In the genomic region with DNA sequence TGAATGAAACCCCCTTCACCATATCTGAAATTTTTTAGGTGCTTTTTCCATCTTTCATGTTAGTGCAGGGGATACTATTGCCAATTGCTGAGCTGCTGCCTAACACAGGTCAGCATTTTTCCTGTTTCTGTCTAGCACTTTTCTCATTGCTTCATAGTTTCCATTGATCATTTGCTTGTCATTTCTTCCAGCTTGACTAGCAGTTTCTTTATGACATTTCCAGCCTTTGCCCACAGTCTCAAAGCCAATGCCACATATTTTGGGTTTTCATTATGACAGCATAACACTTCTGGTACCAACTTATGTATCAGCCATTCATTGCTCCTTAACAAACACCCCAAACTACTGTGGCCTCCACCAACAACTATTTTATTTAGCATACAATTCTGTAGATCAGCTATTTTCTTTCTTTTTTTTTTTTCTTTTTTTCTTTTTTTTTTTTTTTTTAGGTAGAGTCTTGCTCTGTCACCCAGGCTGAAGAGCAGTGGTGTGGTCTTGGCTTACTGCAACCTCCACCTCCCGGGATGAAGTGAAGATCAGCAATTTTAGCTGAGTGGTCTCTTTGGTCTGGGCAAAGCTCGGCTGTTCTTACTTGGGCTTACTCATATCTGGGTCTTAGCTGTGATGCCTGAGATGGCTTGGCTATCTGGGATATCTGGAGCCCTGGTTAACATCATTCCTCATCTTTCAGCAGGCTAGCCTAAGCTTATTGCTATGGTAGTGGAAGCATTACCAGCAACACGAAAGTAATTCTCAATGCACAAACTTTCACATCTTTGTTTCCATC, we compare ENCODE assay signal across 1 cellular context.
TF ChIP-seq lines count a peak whose summit lies in the region.

No MANE protein-coding gene starts in this region.

TF ChIP-seq in SK-N-SH, 30 proteins besides CTCF, POLR2A, EP300 and RAD21 (continued from another document):
- TF ChIP-seq, protein P1, sequence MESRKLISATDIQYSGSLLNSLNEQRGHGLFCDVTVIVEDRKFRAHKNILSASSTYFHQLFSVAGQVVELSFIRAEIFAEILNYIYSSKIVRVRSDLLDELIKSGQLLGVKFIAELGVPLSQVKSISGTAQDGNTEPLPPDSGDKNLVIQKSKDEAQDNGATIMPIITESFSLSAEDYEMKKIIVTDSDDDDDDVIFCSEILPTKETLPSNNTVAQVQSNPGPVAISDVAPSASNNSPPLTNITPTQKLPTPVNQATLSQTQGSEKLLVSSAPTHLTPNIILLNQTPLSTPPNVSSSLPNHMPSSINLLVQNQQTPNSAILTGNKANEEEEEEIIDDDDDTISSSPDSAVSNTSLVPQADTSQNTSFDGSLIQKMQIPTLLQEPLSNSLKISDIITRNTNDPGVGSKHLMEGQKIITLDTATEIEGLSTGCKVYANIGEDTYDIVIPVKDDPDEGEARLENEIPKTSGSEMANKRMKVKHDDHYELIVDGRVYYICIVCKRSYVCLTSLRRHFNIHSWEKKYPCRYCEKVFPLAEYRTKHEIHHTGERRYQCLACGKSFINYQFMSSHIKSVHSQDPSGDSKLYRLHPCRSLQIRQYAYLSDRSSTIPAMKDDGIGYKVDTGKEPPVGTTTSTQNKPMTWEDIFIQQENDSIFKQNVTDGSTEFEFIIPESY (IDR thresholded peaks at IDR 0.05; ENCODE audit: borderline replicate concordance, low read depth), result no peak
- no peak for TF ChIP-seq TCF12 (IDR thresholded peaks at IDR 0.05)
- no peak for TF ChIP-seq YY1 (IDR thresholded peaks at IDR 0.05; ENCODE audit: low read depth)
- no peak for TF ChIP-seq FOXM1 (IDR thresholded peaks at IDR 0.05; ENCODE audit: low read depth)
- TF ChIP-seq, protein P2, sequence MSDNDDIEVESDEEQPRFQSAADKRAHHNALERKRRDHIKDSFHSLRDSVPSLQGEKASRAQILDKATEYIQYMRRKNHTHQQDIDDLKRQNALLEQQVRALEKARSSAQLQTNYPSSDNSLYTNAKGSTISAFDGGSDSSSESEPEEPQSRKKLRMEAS (IDR thresholded peaks at IDR 0.05; ENCODE audit: low read depth), result no peak
